Comparison of ENCODE assay signal across 1 cellular context in genomic region chr5:141234109-141234508, GRCh38.
TF ChIP-seq lines count a peak whose summit lies in the region.

No MANE protein-coding gene starts in this region.

TF ChIP-seq in H1, 55 proteins besides CTCF, POLR2A, EP300 and RAD21:
- TF ChIP-seq POLR2AphosphoS5 (IDR thresholded peaks at IDR 0.05; ENCODE audit: low read depth, low read length) (no peak), FOSL1 (IDR thresholded peaks at IDR 0.05; ENCODE audit: insufficient read depth, low read depth, low read length) (no peak), TAF1 (IDR thresholded peaks at IDR 0.05; ENCODE audit: low read depth, low read length) (no peak), USF2 (IDR thresholded peaks at IDR 0.05; ENCODE audit: low read length) (no peak), SP4 (IDR thresholded peaks at IDR 0.05; ENCODE audit: low read length) (no peak), PHF8 (conservative IDR thresholded peaks at IDR 0.05; ENCODE audit: low read depth, low read length) (no peak)
